ENCODE assay signal across 25 cellular contexts in the genomic region with DNA sequence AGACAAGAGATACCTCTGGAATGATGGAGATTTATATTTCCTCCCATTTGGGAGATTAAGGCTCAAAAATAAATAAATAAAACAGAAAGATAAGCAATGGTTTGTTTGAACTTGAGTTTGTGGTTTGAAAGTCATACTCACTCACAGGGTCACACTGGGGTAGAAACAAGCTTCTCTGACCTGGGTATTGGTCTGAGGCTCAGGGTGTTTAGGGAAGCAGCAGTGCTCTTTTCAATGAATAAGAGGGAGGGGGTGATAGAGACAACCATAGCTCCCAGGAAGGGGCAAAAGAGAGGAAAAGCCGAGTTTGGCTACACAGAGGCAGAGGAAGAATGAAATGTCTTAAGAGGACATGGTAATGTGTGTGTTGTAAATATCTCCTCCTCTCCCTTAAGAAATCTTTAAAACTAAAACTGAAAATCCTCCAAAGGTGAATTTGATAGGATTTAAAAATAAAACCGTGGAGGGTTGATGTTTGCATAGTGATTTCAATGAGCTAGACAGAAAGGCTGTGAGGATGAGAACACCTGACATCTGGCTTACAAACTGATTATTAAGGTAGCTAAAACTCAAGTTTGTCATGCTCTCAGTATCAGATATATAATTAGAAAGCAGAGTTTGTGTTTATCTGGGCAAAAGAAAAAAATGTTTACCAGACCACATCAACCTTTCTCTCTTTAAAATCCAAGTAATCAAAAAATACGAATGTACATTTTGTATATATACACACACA.
"Had no signal": no experiment of that assay in that cellular context is flagged by ENCODE, and none has a peak within 500 bp of the region (broad histone marks: within the 10 kb centered on the region; RNA-seq: fewer than 3 reads in every experiment).

No MANE protein-coding gene starts in this region.

- H3K4me1 ChIP-seq: SJSA1 had no signal

- H3K4me2 ChIP-seq: KMS-11 had no signal

- H3K9me3 ChIP-seq: SJSA1 had no signal

- DNase-seq: Kasumi-1; MV-4-11; NCI-H1048; NCI-H1105; NCI-H1436; NCI-H187; NCI-H2029; NCI-H2081 treated with DMSO at 0.1 percent for 48 hours; NCI-H2171; NCI-H226; NCI-H446; NCI-H510A; NCI-H524 treated with DMSO at 0.1 percent for 48 hours; NCI-H82; NK-92 treated with Interleukin-12 subunit alpha and Interleukin-12 subunit beta, amount 100 ng/mL, for 24 hours; Right ventricle myocardium superior; RPMI8226; SIG-M5; T-helper 1 cell had no signal

- ATAC-seq: K562 had no signal

- H3K27me3 ChIP-seq: SJSA1 had no signal

- H3K4me3 ChIP-seq: K562, SJSA1, SK-N-MC had no signal

- H3K36me3 ChIP-seq: SJSA1 had no signal

- H3K9ac ChIP-seq: KMS-11 had no signal

- H3K4me1 Mint-ChIP-seq: IgD-negative memory B cell had no signal

- H3K36me3 Mint-ChIP-seq: IgD-negative memory B cell had no signal

- H3K27ac Mint-ChIP-seq: IgD-negative memory B cell had no signal

- H3K27ac ChIP-seq: HL-60, KMS-11, SJSA1, SK-N-MC had no signal

- H3K27me3 Mint-ChIP-seq: IgD-negative memory B cell had no signal
